ENCODE assay signal across 1 cellular context in the genomic region with DNA sequence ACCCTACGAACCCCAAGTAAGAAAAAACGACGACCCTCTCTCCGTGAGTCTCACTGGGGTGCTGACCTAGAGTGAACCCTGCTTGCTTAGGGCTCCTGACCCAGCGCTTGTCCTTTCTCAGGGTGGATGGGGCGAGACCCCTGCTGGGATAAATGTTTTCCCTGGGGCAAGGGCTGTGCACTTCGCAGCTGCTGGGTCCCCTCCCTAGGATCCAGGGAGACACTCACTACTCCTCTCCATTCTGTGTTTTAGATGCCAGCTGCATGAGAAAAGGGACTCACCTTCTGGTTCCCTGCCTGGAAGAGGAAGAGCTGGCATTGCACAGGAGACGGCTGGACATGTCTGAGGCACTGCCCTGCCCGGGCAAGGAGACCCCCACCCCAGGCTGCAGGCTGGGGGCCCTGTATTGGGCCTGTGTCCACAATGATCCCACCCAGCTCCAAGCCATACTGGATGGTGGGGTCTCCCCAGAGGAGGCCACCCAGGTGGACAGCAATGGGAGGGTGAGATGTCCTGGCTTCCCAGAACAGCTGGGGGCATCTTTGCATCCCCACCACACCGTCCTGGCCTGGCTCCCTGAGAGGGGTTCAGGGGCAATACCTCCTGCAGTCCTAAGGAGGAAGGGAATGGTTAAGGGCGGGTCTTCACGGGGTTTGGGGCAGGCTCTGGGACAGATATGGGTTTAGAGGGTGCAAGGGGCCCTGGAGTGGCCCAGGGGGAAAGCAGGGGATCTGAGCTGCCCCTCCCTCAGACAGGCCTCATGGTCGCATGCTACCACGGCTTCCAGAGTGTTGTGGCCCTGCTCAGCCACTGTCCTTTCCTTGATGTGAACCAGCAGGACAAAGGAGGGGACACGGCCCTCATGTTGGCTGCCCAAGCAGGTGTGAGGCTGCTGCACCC.
TF ChIP-seq lines count a peak whose summit lies in the region.

No MANE protein-coding gene starts in this region.

TF ChIP-seq in WTC11, 78 proteins besides CTCF, POLR2A, EP300 and RAD21 (continued from another document):
- TF ChIP-seq AFF4 (CRISPR knock-in tag; IDR thresholded peaks at IDR 0.05; ENCODE audit: borderline replicate concordance) (no peak), OVOL2 (CRISPR knock-in tag; IDR thresholded peaks at IDR 0.05; ENCODE audit: borderline replicate concordance) (no peak), GABPB1 (CRISPR knock-in tag; IDR thresholded peaks at IDR 0.05) (no peak), ZNF671 (CRISPR knock-in tag; IDR thresholded peaks at IDR 0.05) (no peak), ERG (CRISPR knock-in tag; IDR thresholded peaks at IDR 0.05) (no peak), ZMAT4 (CRISPR knock-in tag; IDR thresholded peaks at IDR 0.05) (no peak), NR2C2 (CRISPR knock-in tag; IDR thresholded peaks at IDR 0.05) (no peak), ARID4B (CRISPR knock-in tag; IDR thresholded peaks at IDR 0.05; ENCODE audit: borderline replicate concordance) (no peak)
- TF ChIP-seq, protein P1, sequence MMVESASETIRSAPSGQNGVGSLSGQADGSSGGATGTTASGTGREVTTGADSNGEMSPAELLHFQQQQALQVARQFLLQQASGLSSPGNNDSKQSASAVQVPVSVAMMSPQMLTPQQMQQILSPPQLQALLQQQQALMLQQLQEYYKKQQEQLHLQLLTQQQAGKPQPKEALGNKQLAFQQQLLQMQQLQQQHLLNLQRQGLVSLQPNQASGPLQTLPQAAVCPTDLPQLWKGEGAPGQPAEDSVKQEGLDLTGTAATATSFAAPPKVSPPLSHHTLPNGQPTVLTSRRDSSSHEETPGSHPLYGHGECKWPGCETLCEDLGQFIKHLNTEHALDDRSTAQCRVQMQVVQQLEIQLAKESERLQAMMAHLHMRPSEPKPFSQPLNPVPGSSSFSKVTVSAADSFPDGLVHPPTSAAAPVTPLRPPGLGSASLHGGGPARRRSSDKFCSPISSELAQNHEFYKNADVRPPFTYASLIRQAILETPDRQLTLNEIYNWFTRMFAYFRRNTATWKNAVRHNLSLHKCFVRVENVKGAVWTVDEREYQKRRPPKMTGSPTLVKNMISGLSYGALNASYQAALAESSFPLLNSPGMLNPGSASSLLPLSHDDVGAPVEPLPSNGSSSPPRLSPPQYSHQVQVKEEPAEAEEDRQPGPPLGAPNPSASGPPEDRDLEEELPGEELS (CRISPR knock-in tag; IDR thresholded peaks at IDR 0.05), result no peak
- TF ChIP-seq, protein P2, sequence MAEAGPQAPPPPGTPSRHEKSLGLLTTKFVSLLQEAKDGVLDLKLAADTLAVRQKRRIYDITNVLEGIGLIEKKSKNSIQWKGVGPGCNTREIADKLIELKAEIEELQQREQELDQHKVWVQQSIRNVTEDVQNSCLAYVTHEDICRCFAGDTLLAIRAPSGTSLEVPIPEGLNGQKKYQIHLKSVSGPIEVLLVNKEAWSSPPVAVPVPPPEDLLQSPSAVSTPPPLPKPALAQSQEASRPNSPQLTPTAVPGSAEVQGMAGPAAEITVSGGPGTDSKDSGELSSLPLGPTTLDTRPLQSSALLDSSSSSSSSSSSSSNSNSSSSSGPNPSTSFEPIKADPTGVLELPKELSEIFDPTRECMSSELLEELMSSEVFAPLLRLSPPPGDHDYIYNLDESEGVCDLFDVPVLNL (CRISPR knock-in tag; IDR thresholded peaks at IDR 0.05; ENCODE audit: borderline replicate concordance, low read depth), result no peak
